14 cellular contexts compared by ENCODE assay signal in genomic region chr9:14272924-14273528, GRCh38. TPM values are rescaled to one million over a fixed set of nuclear protein-coding genes. Genes with fewer than 3 reads are reported as not detected.
DNase-seq lines count a peak whose midpoint lies in the region; ATAC-seq, FAIRE-seq and TF ChIP-seq lines count a peak whose summit lies in the region.
"Had no signal": no experiment of that assay in that cellular context is flagged by ENCODE, and none has a peak within 500 bp of the region (broad histone marks: within the 10 kb centered on the region; RNA-seq: fewer than 3 reads in every experiment).

No MANE protein-coding gene starts in this region.

- no peaks in the 10 kb centered on the region for H3K27me3 ChIP-seq in SK-N-SH (ENCODE audit: insufficient read depth)
- H3K27me3 ChIP-seq in H1 (replicated peaks in 1 of 4; ENCODE audit: control insufficient read depth in 3 of 4, extremely low read depth in 1 of 4, insufficient read depth in 3 of 4, low read length in 3 of 4), result no peaks in the 10 kb centered on the region
- no peaks in the 10 kb centered on the region for H3K27me3 ChIP-seq in thyroid gland
- H3K27me3 ChIP-seq in CD8-positive, alpha-beta memory T cell (ENCODE audit: insufficient read depth, low read length, poor library complexity, severe bottlenecking), result peaks cover 3% of the 10 kb centered on the region
- H3K27me3 ChIP-seq: tibial nerve had no signal

- H2AFZ ChIP-seq in SK-N-SH (ENCODE audit: low read depth), result no peak overlapping the region
- no peak overlapping the region for H2AFZ ChIP-seq in H1 (ENCODE audit: low read length)

- ATAC-seq in SK-N-SH treated with all-trans-retinoic acid at 6 μM for 48 hours, result no peak
- no peak for ATAC-seq in GM21381 (IDR thresholded peaks at IDR 0.05; ENCODE audit: unreplicated experiment)
- ATAC-seq: left colon had no signal

- TF ChIP-seq CTCF in SK-N-SH (IDR thresholded peaks at IDR 0.05) (no peak), H1 (IDR thresholded peaks at IDR 0.05; ENCODE audit: control extremely low read depth in 1 of 3, insufficient read depth in 1 of 3, low read depth in 1 of 3, low read length in 3 of 3) (no peak), mesothelial cell of epicardium (IDR thresholded peaks at IDR 0.05; ENCODE audit: unreplicated experiment) (no peak), thyroid gland (IDR thresholded peaks at IDR 0.05) (no peak)

- no peak overlapping the region for H2BK120ac ChIP-seq in H1 (replicated peaks; ENCODE audit: low read depth, low read length)

- no peak overlapping the region for H4K91ac ChIP-seq in H1 (replicated peaks; ENCODE audit: insufficient read length, low read length)

- TF ChIP-seq EP300 in SK-N-SH (IDR thresholded peaks at IDR 0.05; ENCODE audit: borderline replicate concordance in 1 of 2, low read depth in 1 of 2, low read length in 1 of 2), result no peak
- no peak for TF ChIP-seq EP300 in H1 (IDR thresholded peaks at IDR 0.05; ENCODE audit: borderline replicate concordance in 1 of 2, low read depth in 2 of 2, low read length in 2 of 2)

- H4K8ac ChIP-seq in H1 (ENCODE audit: extremely low read depth, insufficient read depth, low read length), result no peak overlapping the region

- H3K14ac ChIP-seq in H1 (ENCODE audit: insufficient read length), result no peak overlapping the region

- WGBS in SK-N-SH (ENCODE audit: low lambda C conversion rate), result 77% methylated on average over 7 of the region's 7 CpGs
- 57% methylated on average over 7 of the region's 7 CpGs; no CpG with 5 or more reads in 1 of the 2 experiments for WGBS in H1 (ENCODE audit: extremely low coverage in 1 of 2, insufficient coverage in 1 of 2, insufficient read length in 1 of 2, insufficient replicate concordance in 2 of 2, low coverage in 1 of 2, low lambda C conversion rate in 2 of 2, missing lambda C conversion rate in 1 of 2), 2 experiments
- 50 to 56% methylated on average over 7 of the region's 7 CpGs for WGBS in thyroid gland, 2 donors

- peaks cover 9% of the 10 kb centered on the region for H3K36me3 Mint-ChIP-seq in mesothelial cell of epicardium
- no peaks in the 10 kb centered on the region for H3K36me3 Mint-ChIP-seq in CD8-positive, alpha-beta memory T cell

- H3K4me1 Mint-ChIP-seq in mesothelial cell of epicardium, result peaks cover 86% of the 10 kb centered on the region
- H3K4me1 Mint-ChIP-seq in CD8-positive, alpha-beta memory T cell, result peaks cover 3 to 11% (median 5%) of the 10 kb centered on the region in 3 donors

- intact Hi-C loops in thyroid gland (cut with DNase I), result no loop called here

- H3K79me1 ChIP-seq in H1 (ENCODE audit: low read depth, low read length), result no peaks in the 10 kb centered on the region

- TF ChIP-seq POLR2A in H1 (IDR thresholded peaks at IDR 0.05; ENCODE audit: control extremely low read depth in 1 of 2, low read depth in 2 of 2, low read length in 2 of 2) (no peak), thyroid gland (IDR thresholded peaks at IDR 0.05) (no peak)

- H2BK15ac ChIP-seq in H1 (ENCODE audit: low read length), result no peak overlapping the region

- peak; percentile 39 for FAIRE-seq in H1 (lab: Jason Lieb, UNC)
- FAIRE-seq: D721Med had no signal

- no peak overlapping the region for H3K9ac ChIP-seq in SK-N-SH
- H3K9ac ChIP-seq in H1 (replicated peaks in 1 of 4; ENCODE audit: extremely low read depth in 1 of 4, low read depth in 3 of 4, low read length in 3 of 4), result peak overlapping the region in 1 of 4 experiments; percentile 33; a peak in 1 of 7 replicates

- H3K36me3 ChIP-seq in SK-N-SH (replicated peaks in 1 of 2; ENCODE audit: control insufficient read depth in 1 of 2, insufficient read depth in 2 of 2, low read length in 1 of 2) (peaks cover 0 to 3% of the 10 kb centered on the region in 2 experiments), H1 (ENCODE audit: control insufficient read depth in 2 of 4, insufficient read depth in 4 of 4, low read length in 3 of 4) (no peaks in the 10 kb centered on the region), thyroid gland (no peaks in the 10 kb centered on the region)
- H3K36me3 ChIP-seq in CD8-positive, alpha-beta memory T cell (ENCODE audit: insufficient read depth, low read length), result no peaks in the 10 kb centered on the region
- H3K36me3 ChIP-seq: tibial nerve had no signal

- H4K20me1 ChIP-seq in SK-N-SH (ENCODE audit: insufficient read depth) (peaks cover 3% of the 10 kb centered on the region; the same call in 1 of the 2 replicates), H1 (replicated peaks in 1 of 2; ENCODE audit: control insufficient read depth in 1 of 2, insufficient read depth in 2 of 2, low read length in 2 of 2) (no peaks in the 10 kb centered on the region)

- POLR2A ChIA-PET in SK-N-SH (lab: Yijun Ruan, JAX) (no interaction called here), H1 (lab: Charles Lee; ENCODE audit: partially characterized antibody) (interaction anchor here (1.1 to 2.0 kb wide), 3 partner anchors 10 to 14 kb away, joined by 3 to 5 read pairs (median 3); no protein-coding TSS in a partner anchor)
- POLR2A ChIA-PET in CD8-positive, alpha-beta memory T cell (lab: Charles Lee), result no interaction called here

- peak overlapping the region; percentile 37 for H3K4me3 Mint-ChIP-seq in mesothelial cell of epicardium
- H3K4me3 Mint-ChIP-seq in CD8-positive, alpha-beta memory T cell, result peak overlapping the region in 1 of 7 donors; percentile 79

- H3K27me3 Mint-ChIP-seq in mesothelial cell of epicardium (ENCODE audit: low read depth), result no peaks in the 10 kb centered on the region
- H3K27me3 Mint-ChIP-seq in CD8-positive, alpha-beta memory T cell, result peaks cover 11 to 27% of the 10 kb centered on the region in 2 donors

- H3K9me3 Mint-ChIP-seq in mesothelial cell of epicardium, result peaks cover 5% of the 10 kb centered on the region
- H3K9me3 Mint-ChIP-seq in CD8-positive, alpha-beta memory T cell, result peaks cover 0 to 4% (median 0%) of the 10 kb centered on the region in 5 donors

- H2BK5ac ChIP-seq in H1 (ENCODE audit: low read depth, low read length), result peak overlapping the region; percentile 83

- H3K23ac ChIP-seq in H1 (ENCODE audit: insufficient read length), result no peak overlapping the region

- peak overlapping the region; percentile 67; the same call in 1 of the 2 replicates for H2BK20ac ChIP-seq in H1 (ENCODE audit: low read length)

- no peak overlapping the region for H3K4me3 ChIP-seq in SK-N-SH (ENCODE audit: low read depth in 2 of 2, low read length in 1 of 2)
- no peak overlapping the region; a peak in 1 of 8 replicates for H3K4me3 ChIP-seq in H1 (ENCODE audit: extremely low read depth in 1 of 4, insufficient read depth in 2 of 4, low read depth in 3 of 4, low read length in 4 of 4)
- no peak overlapping the region for H3K4me3 ChIP-seq in thyroid gland (replicated peaks in 1 of 3)
- H3K4me3 ChIP-seq in CD8-positive, alpha-beta memory T cell (ENCODE audit: low read length), result no peak overlapping the region
- H3K4me3 ChIP-seq: tibial nerve had no signal

- no peak overlapping the region for H2AK5ac ChIP-seq in H1 (ENCODE audit: low read depth, low read length)

- no peak overlapping the region for H3K56ac ChIP-seq in H1 (replicated peaks; ENCODE audit: insufficient read length, low read depth, low read length)

- DNase-seq in SK-N-SH (no peak), H1 (ENCODE audit: low read depth in 1 of 2, low spot score in 2 of 2) (no peak), mesothelial cell of epicardium (ENCODE audit: low spot score in 2 of 2, unreplicated experiment in 2 of 2) (no peak), thyroid gland (no peak), NCI-H226 (no peak)
- no peak for DNase-seq in CD8-positive, alpha-beta memory T cell
- DNase-seq: activated CD4-positive, alpha-beta T cell treated with anti-CD3 and anti-CD28 coated beads, Interleukin-2, amount 50 U/mL, for 48 hours; left colon; NCI-H2081 treated with DMSO at 0.1 percent for 48 hours had no signal

- no peak overlapping the region; the same call in 1 of the 2 replicates for H3K18ac ChIP-seq in H1 (ENCODE audit: extremely low read depth, low read length)

- H3F3A ChIP-seq in SK-N-SH (replicated peaks; ENCODE audit: insufficient read depth), result peaks cover 28% of the 10 kb centered on the region

- H3K79me2 ChIP-seq in SK-N-SH (ENCODE audit: insufficient read depth) (peaks cover 82% of the 10 kb centered on the region), H1 (ENCODE audit: control insufficient read depth in 1 of 2, insufficient read depth in 2 of 2, low read length in 2 of 2) (peaks cover 0 to 13% of the 10 kb centered on the region in 2 experiments; a peak in 2 of 4 replicates)

- CTCF ChIA-PET in SK-N-SH (lab: Yijun Ruan, JAX) (interaction anchor here (0.5 to 1.4 kb wide), 3 partner anchors 29 to 1544 kb away, joined by 3 read pairs; no protein-coding TSS in a partner anchor), H1 (lab: Charles Lee; ENCODE audit: partially characterized antibody) (interaction anchor here (0.6 to 1.1 kb wide), 2 partner anchors 12 to 54 kb away, joined by 3 to 6 read pairs; no protein-coding TSS in a partner anchor)
- CTCF ChIA-PET in CD8-positive, alpha-beta memory T cell (lab: Charles Lee), result no interaction called here

- H3K27ac ChIP-seq in SK-N-SH (ENCODE audit: low read depth in 2 of 2, low read length in 1 of 2) (peak overlapping the region; percentile 49 to 98; a peak in 3 of 4 replicates), H1 (ENCODE audit: low read depth, low read length) (no peak overlapping the region), thyroid gland (peak overlapping the region in 2 of 3 donors; percentile 39 to 69)
- no peak overlapping the region for H3K27ac ChIP-seq in CD8-positive, alpha-beta memory T cell (ENCODE audit: low read depth, low read length)

- H3K4me1 ChIP-seq in SK-N-SH (ENCODE audit: control insufficient read depth in 1 of 2, insufficient read depth in 2 of 2, low read depth in 1 of 2, low read length in 1 of 2) (peaks cover 60 to 67% of the 10 kb centered on the region in 2 experiments), H1 (replicated peaks in 1 of 4; ENCODE audit: control insufficient read depth in 3 of 4, insufficient read depth in 4 of 4, low read length in 3 of 4) (peaks cover 6 to 32% (median 21%) of the 10 kb centered on the region in 4 experiments), thyroid gland (peaks cover 38 to 45% of the 10 kb centered on the region in 2 donors)
- no peaks in the 10 kb centered on the region for H3K4me1 ChIP-seq in CD8-positive, alpha-beta memory T cell (ENCODE audit: insufficient read depth, low read length)

- H3K4me2 ChIP-seq in SK-N-SH (no peak overlapping the region), H1 (ENCODE audit: insufficient read depth in 1 of 2, low read depth in 2 of 2, low read length in 2 of 2) (peak overlapping the region; percentile 57 to 72)

- peaks cover 4% of the 10 kb centered on the region; the same call in 1 of the 2 replicates for H3K23me2 ChIP-seq in H1 (ENCODE audit: low read depth, low read length)

- peak overlapping the region; percentile 94 for H3K27ac Mint-ChIP-seq in mesothelial cell of epicardium
- no peak overlapping the region for H3K27ac Mint-ChIP-seq in CD8-positive, alpha-beta memory T cell

- H3K4ac ChIP-seq in H1 (replicated peaks; ENCODE audit: insufficient read length, low read depth, low read length), result no peak overlapping the region

- peak overlapping the region; percentile 41; the same call in 1 of the 2 replicates for H2BK12ac ChIP-seq in H1 (ENCODE audit: low read depth, low read length)

- peak overlapping the region; percentile 42 for H4K5ac ChIP-seq in H1 (ENCODE audit: insufficient read length, low read depth, low read length)

- TF ChIP-seq RAD21 in SK-N-SH (IDR thresholded peaks at IDR 0.05; ENCODE audit: low read length), result 0 out of 2 replicates have a peak, but pooled peaks have one; percentile 5
- no peak for TF ChIP-seq RAD21 in H1 (IDR thresholded peaks at IDR 0.05 in 1 of 2, conservative IDR thresholded peaks at IDR 0.05 in 1 of 2; ENCODE audit: low read depth in 2 of 2, low read length in 2 of 2)

- H3K9me3 ChIP-seq in SK-N-SH (no peaks in the 10 kb centered on the region), H1 (ENCODE audit: insufficient read depth in 2 of 2, low read depth in 1 of 2, low read length in 1 of 2) (no peaks in the 10 kb centered on the region), thyroid gland (no peaks in the 10 kb centered on the region)
- H3K9me3 ChIP-seq in CD8-positive, alpha-beta memory T cell (ENCODE audit: low read length), result no peaks in the 10 kb centered on the region
- H3K9me3 ChIP-seq: tibial nerve had no signal

- H3K9me2 ChIP-seq in SK-N-SH, result no peaks in the 10 kb centered on the region

RNA-seq across cellular contexts. Expression of gene NFIB, which starts 40.9 kb away (rescaled TPM):
- 8.1 and 9.2 TPM in 2 replicates for polyA plus RNA-seq in SK-N-SH (2012; rRNA removed)
- polyA plus RNA-seq in SK-N-SH (2012; cell fraction: cytosol; rRNA removed), result 9.4 TPM in 2 replicates
- 12.0 and 18.7 TPM in 2 replicates for polyA plus RNA-seq in SK-N-SH (2012; cell fraction: nucleus; rRNA removed)
- 11.6 and 13.1 TPM in 2 replicates for total RNA-seq in H1 (2021; fragmentation: NEBNext Ultra II Directional; extraction: Animal tissue kit (Norgen Biotek cat#: 25700))
- polyA plus RNA-seq in H1 (2011; rRNA removed), result 2.1 and 2.6 TPM in 2 replicates
- 2.1 TPM for polyA plus RNA-seq in H1 (2011; cell fraction: cytosol; rRNA removed)
- 14.2 TPM for polyA plus RNA-seq in H1 (2011; cell fraction: nucleus; rRNA removed)
- polyA plus RNA-seq in H1 (2012, experiment 1 of 2), result 3.8 to 6.3 TPM (median 4.5 TPM) in 4 replicates
- 0.62 TPM for polyA plus RNA-seq in H1 (2012, experiment 2 of 2)
- 5.5 TPM for polyA plus RNA-seq in H1 (2013, experiment 1 of 2)
- 4.7 TPM for polyA plus RNA-seq in H1 (2013, experiment 2 of 2)
- 25.7 and 40.9 TPM in 2 replicates for polyA minus RNA-seq in H1 (2011; rRNA and poly(A)+ RNA removed)
- polyA minus RNA-seq in H1 (2011; cell fraction: cytosol; rRNA and poly(A)+ RNA removed), result 4.4 TPM
- 54.6 TPM for polyA minus RNA-seq in H1 (2011; cell fraction: nucleus; rRNA and poly(A)+ RNA removed)
- total RNA-seq in mesothelial cell of epicardium, result 213 to 237 TPM (median 230 TPM) in 3 replicates
- 100 to 1,000 TPM in 3 of 4 donors, 10 to 100 TPM in 1; 57.9 to 144 (median 125) TPM for total RNA-seq in thyroid gland
- total RNA-seq in CD8-positive, alpha-beta memory T cell, result not detected
- polyA plus RNA-seq in CD8-positive, alpha-beta memory T cell, result not detected
- total RNA-seq: T-helper 1 cell treated with Interleukin-12 subunit alpha and Interleukin-12 subunit beta and Interleukin-4 antibody, amounts not matched to agents 30 ng/mL and 1 ng/mL, for 36 hours had no signal

Comparison
In these comparisons a context has a peak if more than half of its experiments do, and no peak if none do; other contexts are left out.
1. H3K27ac ChIP-seq: peak in SK-N-SH (2 of 2) and thyroid gland (2 of 3); none in H1 (single experiment) and CD8-positive, alpha-beta memory T cell (single experiment).
2. RNA of gene NFIB, which starts 40.9 kb away (total RNA-seq): 213 to 237 TPM in mesothelial cell of epicardium, 57.9 to 144 TPM in thyroid gland and 11.6 to 13.1 TPM in H1; not detected in CD8-positive, alpha-beta memory T cell; every median in the first group is over 10 times any median in the second.
3. Of the 17 proteins assayed by ChIP-seq in both H1 and SK-N-SH: peak only in H1: none; only in SK-N-SH: GABPA and RAD21; in both: none; in neither: 15.